In genomic region chr15:50493625-50494024, GRCh38 we compare ENCODE assay signal across 28 cellular contexts. TPM values are rescaled to one million over a fixed set of nuclear protein-coding genes. Genes with fewer than 3 reads are reported as not detected.
"Had no signal": no experiment of that assay in that cellular context is flagged by ENCODE, and none has a peak within 500 bp of the region (broad histone marks: within the 10 kb centered on the region; RNA-seq: fewer than 3 reads in every experiment).

No MANE protein-coding gene starts in this region.

- H3K4me3 ChIP-seq: colonic mucosa, esophagus squamous epithelium, gastroesophageal sphincter, hepatocyte, psoas muscle, spleen, stomach, thoracic aorta, transverse colon had no signal

- H3K4me3 Mint-ChIP-seq: naive thymus-derived CD4-positive, alpha-beta T cell; nephron progenitor cell had no signal

- H3K27ac ChIP-seq: colonic mucosa, esophagus squamous epithelium, gastroesophageal sphincter, hepatocyte, neutrophil, psoas muscle, spleen, stomach, thoracic aorta, transverse colon had no signal

- H3K4me1 Mint-ChIP-seq: naive thymus-derived CD4-positive, alpha-beta T cell; nephron progenitor cell had no signal

- H3K9me3 Mint-ChIP-seq: naive thymus-derived CD4-positive, alpha-beta T cell; nephron progenitor cell had no signal

- H3K27me3 ChIP-seq: colonic mucosa, esophagus squamous epithelium, gastroesophageal sphincter, hepatocyte, neutrophil, spleen, stomach, transverse colon had no signal

- H3K9me3 ChIP-seq: colonic mucosa, esophagus squamous epithelium, gastroesophageal sphincter, neutrophil, psoas muscle, spleen, stomach, thoracic aorta, transverse colon had no signal

- ATAC-seq: gastroesophageal sphincter; left colon; naive thymus-derived CD4-positive, alpha-beta T cell; psoas muscle; sciatic nerve had no signal

- H3K27ac Mint-ChIP-seq: nephron progenitor cell had no signal

- DNase-seq: colonic mucosa; dermis blood vessel endothelial cell; esophagus squamous epithelium; foreskin fibroblast; glutamatergic neuron; kidney; left colon; mammary epithelial cell; naive thymus-derived CD4-positive, alpha-beta T cell; nephron progenitor cell; psoas muscle; retina; spleen; stimulated activated CD4-positive, alpha-beta T cell treated with anti-CD3 and anti-CD28 coated beads, Interleukin-15, amount 100 ng/mL, for 24 hours; stimulated activated CD4-positive, alpha-beta T cell treated with anti-CD3 and anti-CD28 coated beads, Interleukin-1b, Interleukin-23, amount 100 ng/mL, for 48 hours; stimulated activated CD4-positive, alpha-beta T cell treated with anti-CD3 and anti-CD28 coated beads, Interleukin-4, amount 100 ng/mL, for 24 hours; stimulated activated naive CD4-positive, alpha-beta T cell; stomach; substantia nigra; transverse colon had no signal

- H3K4me1 ChIP-seq: colonic mucosa, esophagus squamous epithelium, gastroesophageal sphincter, psoas muscle, spleen, stomach, transverse colon had no signal

- H3K27me3 Mint-ChIP-seq: naive thymus-derived CD4-positive, alpha-beta T cell had no signal

RNA-seq across cellular contexts. Expression of gene USP50, which starts 52.8 kb away (rescaled TPM):
- total RNA-seq: colonic mucosa, dermis blood vessel endothelial cell, epithelial cell of proximal tubule, hepatocyte, left colon, lower leg skin, skeletal muscle tissue, thoracic aorta, transverse colon had no signal
- polyA plus RNA-seq: mammary epithelial cell; naive thymus-derived CD4-positive, alpha-beta T cell; spleen; stomach had no signal
